In genomic region chr2:158413581-158413980, GRCh38 we compare ENCODE assay signal across 17 cellular contexts. TPM values are rescaled to one million over a fixed set of nuclear protein-coding genes. Genes with fewer than 3 reads are reported as not detected.
"Had no signal": no experiment of that assay in that cellular context is flagged by ENCODE, and none has a peak within 500 bp of the region (broad histone marks: within the 10 kb centered on the region; RNA-seq: fewer than 3 reads in every experiment).

No MANE protein-coding gene starts in this region.

- H3K27me3 Mint-ChIP-seq: activated CD4-positive, alpha-beta memory T cell treated with anti-CD3 and anti-CD28 coated beads, Interleukin-2, amount 10 ng/mL, durations not matched to agents 7 days and 5 days had no signal

- H3K4me3 ChIP-seq: cardiac muscle cell, coronary artery, esophagus squamous epithelium, gastrocnemius medialis, heart left ventricle, psoas muscle, right lobe of liver, spleen, tibial artery had no signal

- H3K36me3 ChIP-seq: cardiac muscle cell, esophagus squamous epithelium, gastrocnemius medialis, heart left ventricle, spleen, WERI-Rb-1 had no signal

- H3K4me1 Mint-ChIP-seq: activated CD4-positive, alpha-beta memory T cell treated with anti-CD3 and anti-CD28 coated beads, Interleukin-2, amount 10 ng/mL, durations not matched to agents 7 days and 5 days; activated naive CD4-positive, alpha-beta T cell treated with anti-CD3 and anti-CD28 coated beads, Interleukin-2, amount 10 ng/mL, durations not matched to agents 7 days and 5 days; immature natural killer cell; stimulated activated effector memory CD8-positive, alpha-beta T cell treated with anti-CD3 and anti-CD28 coated beads, Interleukin-12 subunit alpha, Interleukin-12 subunit beta, amount 100 ng/mL, for 72 hours had no signal

- H3K27ac Mint-ChIP-seq: activated CD4-positive, alpha-beta memory T cell treated with anti-CD3 and anti-CD28 coated beads, Interleukin-2, amount 10 ng/mL, durations not matched to agents 7 days and 5 days; activated naive CD4-positive, alpha-beta T cell treated with anti-CD3 and anti-CD28 coated beads, Interleukin-2, amount 10 ng/mL, durations not matched to agents 7 days and 5 days; activated T-cell treated with anti-CD3 and anti-CD28 coated beads, Interleukin-2, amount 50 U/mL, for 24 hours; immature natural killer cell; stimulated activated effector memory CD8-positive, alpha-beta T cell treated with anti-CD3 and anti-CD28 coated beads, Interleukin-12 subunit alpha, Interleukin-12 subunit beta, amount 100 ng/mL, for 72 hours; T-helper 1 cell treated with Interleukin-12 subunit alpha and Interleukin-12 subunit beta and Interleukin-4 antibody, amounts not matched to agents 30 μg/mL and 1 μg/mL, for 36 hours had no signal

- H3K27me3 ChIP-seq: cardiac muscle cell, esophagus squamous epithelium, gastrocnemius medialis, heart left ventricle, right lobe of liver, spleen, tibial artery had no signal

- DNase-seq: activated CD4-positive, alpha-beta memory T cell treated with anti-CD3 and anti-CD28 coated beads, Interleukin-2, amount 10 ng/mL, durations not matched to agents 7 days and 5 days; activated naive CD4-positive, alpha-beta T cell treated with anti-CD3 and anti-CD28 coated beads, Interleukin-2, amount 10 ng/mL, durations not matched to agents 7 days and 5 days; activated T-cell treated with anti-CD3 and anti-CD28 coated beads, Interleukin-2, amount 50 U/mL, for 24 hours; esophagus squamous epithelium; gastrocnemius medialis; heart left ventricle; immature natural killer cell; psoas muscle; right lobe of liver; spleen; stimulated activated CD4-positive, alpha-beta T cell treated with anti-CD3 and anti-CD28 coated beads, Interleukin-1b, Interleukin-23, amount 100 ng/mL, for 48 hours; tibial artery; WERI-Rb-1 had no signal

- H3K4me1 ChIP-seq: esophagus squamous epithelium, gastrocnemius medialis, psoas muscle, right lobe of liver, spleen, tibial artery had no signal

- H3K36me3 Mint-ChIP-seq: activated naive CD4-positive, alpha-beta T cell treated with anti-CD3 and anti-CD28 coated beads, Interleukin-2, amount 10 ng/mL, durations not matched to agents 7 days and 5 days; stimulated activated effector memory CD8-positive, alpha-beta T cell treated with anti-CD3 and anti-CD28 coated beads, Interleukin-12 subunit alpha, Interleukin-12 subunit beta, amount 100 ng/mL, for 72 hours had no signal

- ATAC-seq: gastrocnemius medialis; heart left ventricle; psoas muscle; right lobe of liver; stimulated activated effector memory CD8-positive, alpha-beta T cell treated with anti-CD3 and anti-CD28 coated beads, Interleukin-12 subunit alpha, Interleukin-12 subunit beta, amount 100 ng/mL, for 72 hours had no signal

- H3K9me3 ChIP-seq: gastrocnemius medialis, psoas muscle, right lobe of liver had no signal

- H3K4me3 Mint-ChIP-seq: activated CD4-positive, alpha-beta memory T cell treated with anti-CD3 and anti-CD28 coated beads, Interleukin-2, amount 10 ng/mL, durations not matched to agents 7 days and 5 days; activated naive CD4-positive, alpha-beta T cell treated with anti-CD3 and anti-CD28 coated beads, Interleukin-2, amount 10 ng/mL, durations not matched to agents 7 days and 5 days; activated T-cell treated with anti-CD3 and anti-CD28 coated beads, Interleukin-2, amount 50 U/mL, for 24 hours; immature natural killer cell; stimulated activated effector memory CD8-positive, alpha-beta T cell treated with anti-CD3 and anti-CD28 coated beads, Interleukin-12 subunit alpha, Interleukin-12 subunit beta, amount 100 ng/mL, for 72 hours; T-helper 1 cell treated with Interleukin-12 subunit alpha and Interleukin-12 subunit beta and Interleukin-4 antibody, amounts not matched to agents 30 μg/mL and 1 μg/mL, for 36 hours had no signal

- H3K9me3 Mint-ChIP-seq: activated CD4-positive, alpha-beta memory T cell treated with anti-CD3 and anti-CD28 coated beads, Interleukin-2, amount 10 ng/mL, durations not matched to agents 7 days and 5 days had no signal

RNA-seq across cellular contexts. Expression of gene CCDC148, which starts 43.0 kb away (rescaled TPM):
- total RNA-seq: activated CD4-positive, alpha-beta memory T cell treated with anti-CD3 and anti-CD28 coated beads, Interleukin-2, amount 10 ng/mL, durations not matched to agents 7 days and 5 days; psoas muscle had no signal
